22 cellular contexts compared by ENCODE assay signal in genomic region chr12:71871116-71871515, GRCh38. TPM values are rescaled to one million over a fixed set of nuclear protein-coding genes. Genes with fewer than 3 reads are reported as not detected.
DNase-seq lines count a peak whose midpoint lies in the region; ATAC-seq, FAIRE-seq and TF ChIP-seq lines count a peak whose summit lies in the region.
"Had no signal": no experiment of that assay in that cellular context is flagged by ENCODE, and none has a peak within 500 bp of the region (broad histone marks: within the 10 kb centered on the region; RNA-seq: fewer than 3 reads in every experiment).

No MANE protein-coding gene starts in this region.

- DNase-seq in D721Med (ENCODE audit: insufficient read length, low spot score) (no peak), LHCN-M2 (ENCODE audit: low read depth) (peak; percentile 43), choroid plexus epithelial cell (ENCODE audit: low read depth) (peak; percentile 66), islet precursor cell (no peak), LoVo (ENCODE audit: low spot score) (no peak)
- DNase-seq: activated CD4-positive, alpha-beta T cell treated with anti-CD3 and anti-CD28 coated beads for 4 hours; activated CD8-positive, alpha-beta memory T cell treated with anti-CD3 and anti-CD28 coated beads, Interleukin-2, amount 50 U/mL, for 48 hours; activated naive CD4-positive, alpha-beta T cell; body of pancreas; DMS153; dorsolateral prefrontal cortex; NCI-H446 treated with DMSO at 0.1 percent for 48 hours; ovary; stimulated activated CD4-positive, alpha-beta T cell treated with anti-CD3 and anti-CD28 coated beads, Interleukin-4, amount 100 ng/mL, for 4 hours had no signal

- H3K36me3 ChIP-seq in neutrophil, result peaks cover 5% of the 10 kb centered on the region
- H3K36me3 ChIP-seq: ovary had no signal

- peak overlapping the region; percentile 83 for H3K27ac ChIP-seq in neutrophil
- H3K27ac ChIP-seq: BLaER1 treated with 17β-estradiol and CSF1 and Interleukin-3, amounts not matched to agents 10 nM and 100 nM; body of pancreas; dorsolateral prefrontal cortex; ovary; SJSA1; skin epidermis had no signal

- no peak for ATAC-seq in HG03095 (IDR thresholded peaks at IDR 0.05; ENCODE audit: unreplicated experiment)
- ATAC-seq in HG02981 (IDR thresholded peaks at IDR 0.05; ENCODE audit: unreplicated experiment), result no peak
- ATAC-seq: body of pancreas, esophagus mucosa, left lobe of liver had no signal

- H3K4me3 ChIP-seq in choroid plexus epithelial cell (ENCODE audit: low read depth, low read length) (no peak overlapping the region), neutrophil (ENCODE audit: low read depth in 1 of 2, low read length in 1 of 2) (no peak overlapping the region)
- H3K4me3 ChIP-seq: BLaER1 treated with 17β-estradiol and CSF1 and Interleukin-3, amounts not matched to agents 10 nM and 100 nM; body of pancreas; dorsolateral prefrontal cortex; ovary; SJSA1; skin epidermis had no signal

- TF ChIP-seq CTCF in D721Med (IDR thresholded peaks at IDR 0.05; ENCODE audit: insufficient read depth, missing control alignments) (no peak), choroid plexus epithelial cell (conservative IDR thresholded peaks at IDR 0.05; ENCODE audit: low read depth, low read length) (no peak), neutrophil (IDR thresholded peaks at IDR 0.05) (no peak)

- H3K4me1 ChIP-seq in neutrophil (ENCODE audit: control insufficient read depth in 1 of 2, insufficient read depth in 1 of 2, low read depth in 1 of 2, low read length in 1 of 2), result peaks cover 50 to 54% of the 10 kb centered on the region in 2 experiments
- H3K4me1 ChIP-seq: SJSA1 had no signal

- FAIRE-seq in D721Med (lab: Jason Lieb, UNC), result peak; percentile 84

- H3K9me3 ChIP-seq in neutrophil, result no peaks in the 10 kb centered on the region
- H3K9me3 ChIP-seq: body of pancreas, ovary, SJSA1 had no signal

- no peaks in the 10 kb centered on the region for H3K27me3 ChIP-seq in neutrophil
- H3K27me3 ChIP-seq: BLaER1 treated with 17β-estradiol and CSF1 and Interleukin-3, amounts not matched to agents 10 nM and 100 nM; body of pancreas; dorsolateral prefrontal cortex; ovary; SJSA1 had no signal

RNA-seq across cellular contexts. Expression of gene TBC1D15, which starts 31.6 kb away (rescaled TPM):
- total RNA-seq in LHCN-M2 (2014; rRNA removed), result 10.8 and 15.2 TPM in 2 replicates
- 8.6 TPM for polyA plus RNA-seq in LHCN-M2 (2012)

Comparison
In these comparisons a context has a peak if more than half of its experiments do, and no peak if none do; other contexts are left out.
1. DNase-seq: peak in LHCN-M2 (single experiment) and choroid plexus epithelial cell (single experiment); none in D721Med (single experiment), islet precursor cell (single experiment) and LoVo (single experiment).